Comparison of ENCODE assay signal across 8 cellular contexts in genomic region chr19:56252699-56253422, GRCh38. TPM values are rescaled to one million over a fixed set of nuclear protein-coding genes. Genes with fewer than 3 reads are reported as not detected.
DNase-seq lines count a peak whose midpoint lies in the region; ATAC-seq and TF ChIP-seq lines count a peak whose summit lies in the region.

No MANE protein-coding gene starts in this region.

- H3F3A ChIP-seq in Loucy (ENCODE audit: low read depth), result no peaks in the 10 kb centered on the region

- WGBS in heart right ventricle, 2 donors, result 32 to 37% methylated on average over 10 of the region's 10 CpGs

- H3K27me3 ChIP-seq in GM06990 (replicated peaks; ENCODE audit: control insufficient read depth, insufficient read depth, low read length), result no peaks in the 10 kb centered on the region
- no peaks in the 10 kb centered on the region for H3K27me3 ChIP-seq in Loucy (ENCODE audit: insufficient read depth, low read length, poor library complexity, severe bottlenecking)
- no peaks in the 10 kb centered on the region for H3K27me3 ChIP-seq in heart right ventricle

- intact Hi-C loops in heart right ventricle (cut with DNase I), result loop anchor here (1.0 to 10.0 kb wide), 9 partner anchors 79 to 176 kb away; no protein-coding TSS in a partner anchor

- H3K79me2 ChIP-seq in Loucy (ENCODE audit: insufficient read depth, low read length), result no peaks in the 10 kb centered on the region

- H3K27ac ChIP-seq in heart right ventricle, result no peak overlapping the region

- H2AFZ ChIP-seq in Loucy (ENCODE audit: low read length), result no peak overlapping the region

- no peaks in the 10 kb centered on the region for H3K36me3 Mint-ChIP-seq in activated naive CD8-positive, alpha-beta T cell treated with anti-CD3 and anti-CD28 coated beads, Interleukin-2, amount 50 U/mL, for 24 hours (ENCODE audit: low read depth)

- no peak overlapping the region for H3K27ac Mint-ChIP-seq in activated naive CD8-positive, alpha-beta T cell treated with anti-CD3 and anti-CD28 coated beads, Interleukin-2, amount 50 U/mL, for 24 hours

- H3K4me3 Mint-ChIP-seq in activated naive CD8-positive, alpha-beta T cell treated with anti-CD3 and anti-CD28 coated beads, Interleukin-2, amount 50 U/mL, for 24 hours, result no peak overlapping the region

- DNase-seq in GM06990 (ENCODE audit: extremely low read depth, insufficient read length) (peak; percentile 27), SW480 (ENCODE audit: low spot score) (peak; percentile 47), heart right ventricle (peak; percentile 57 to 85), retina (peak; percentile 81)
- DNase-seq in activated naive CD8-positive, alpha-beta T cell treated with anti-CD3 and anti-CD28 coated beads, Interleukin-2, amount 50 U/mL, for 24 hours, result peak; percentile 82

- TF ChIP-seq CTCF in GM06990 (IDR thresholded peaks at IDR 0.05; ENCODE audit: insufficient read depth, low read length, poor library complexity, severe bottlenecking) (peak; percentile 88), Loucy (conservative IDR thresholded peaks at IDR 0.05; ENCODE audit: low read length) (peak; percentile 85), heart right ventricle (IDR thresholded peaks at IDR 0.05) (peak; percentile 58 to 87 (median 79))

- H3K9me3 Mint-ChIP-seq in activated naive CD8-positive, alpha-beta T cell treated with anti-CD3 and anti-CD28 coated beads, Interleukin-2, amount 50 U/mL, for 24 hours, result no peaks in the 10 kb centered on the region

- no peaks in the 10 kb centered on the region for H3K9me3 ChIP-seq in Loucy (ENCODE audit: insufficient read depth, low read depth, low read length)
- H3K9me3 ChIP-seq in heart right ventricle, result no peaks in the 10 kb centered on the region

- peak; percentile 65 for ATAC-seq in activated naive CD8-positive, alpha-beta T cell treated with anti-CD3 and anti-CD28 coated beads, Interleukin-2, amount 50 U/mL, for 24 hours
- ATAC-seq in heart right ventricle, result peak; percentile 43 to 86 (median 76)
- no peak for ATAC-seq in GM21825 (IDR thresholded peaks at IDR 0.05; ENCODE audit: unreplicated experiment)
- ATAC-seq in HG02840 (IDR thresholded peaks at IDR 0.05; ENCODE audit: low FRiP score, unreplicated experiment), result no peak

- no peaks in the 10 kb centered on the region for H4K20me1 ChIP-seq in Loucy (ENCODE audit: insufficient read depth, low read length, poor library complexity, severe bottlenecking)

- no peaks in the 10 kb centered on the region for H3K9me2 ChIP-seq in Loucy (replicated peaks; ENCODE audit: low read depth, low read length)

- no peak overlapping the region for H3K4me2 ChIP-seq in Loucy (ENCODE audit: low read depth, low read length, poor library complexity, severe bottlenecking)

- no peaks in the 10 kb centered on the region for H3K4me1 Mint-ChIP-seq in activated naive CD8-positive, alpha-beta T cell treated with anti-CD3 and anti-CD28 coated beads, Interleukin-2, amount 50 U/mL, for 24 hours

- no peaks in the 10 kb centered on the region for H3K27me3 Mint-ChIP-seq in activated naive CD8-positive, alpha-beta T cell treated with anti-CD3 and anti-CD28 coated beads, Interleukin-2, amount 50 U/mL, for 24 hours

- no peak overlapping the region for H3K9ac ChIP-seq in Loucy (ENCODE audit: low read depth, low read length, poor library complexity, severe bottlenecking)

- H3K36me3 ChIP-seq in GM06990 (ENCODE audit: control insufficient read depth, insufficient read depth, low read length), result no peaks in the 10 kb centered on the region
- H3K36me3 ChIP-seq in Loucy (ENCODE audit: insufficient read depth, low read length), result no peaks in the 10 kb centered on the region
- H3K36me3 ChIP-seq in heart right ventricle, result no peaks in the 10 kb centered on the region

- H3K4me3 ChIP-seq in GM06990 (replicated peaks; ENCODE audit: low read depth, low read length) (no peak overlapping the region), Loucy (ENCODE audit: low read length, poor library complexity, severe bottlenecking) (no peak overlapping the region), heart right ventricle (no peak overlapping the region)

- H3K4me1 ChIP-seq in Loucy (ENCODE audit: insufficient read depth, low read length, poor library complexity, severe bottlenecking) (no peaks in the 10 kb centered on the region), heart right ventricle (peaks cover 0 to 4% (median 0%) of the 10 kb centered on the region in 9 donors)

RNA-seq across cellular contexts. Expression of gene EDDM13, which starts 19.7 kb away (rescaled TPM):
- under 1 TPM in 3 of 10 donors, not detected in 7; 0.50 to 0.87 (median 0.61) TPM for total RNA-seq in heart right ventricle
- polyA plus RNA-seq in heart right ventricle, result under 1 TPM in 1 of 2 donors, not detected in 1; 0.39 TPM

RNA-seq across cellular contexts. Expression of gene ZSCAN5C, which starts 50.8 kb away (rescaled TPM):
- total RNA-seq in heart right ventricle, result not detected
- polyA plus RNA-seq in heart right ventricle, result not detected

RNA-seq across cellular contexts. Expression of gene ZSCAN5B, which starts 55.3 kb away (rescaled TPM):
- not detected for total RNA-seq in heart right ventricle
- polyA plus RNA-seq in heart right ventricle, result under 1 TPM in 1 of 2 donors, not detected in 1; 0.06 TPM

Comparison
In these comparisons a context has a peak if more than half of its experiments do, and no peak if none do; other contexts are left out.
1. DNase-seq: peak in every context shown above with its lines; median percentile 82 in activated naive CD8-positive, alpha-beta T cell treated with anti-CD3 and anti-CD28 coated beads, Interleukin-2, amount 50 U/mL, for 24 hours; 81 in retina; 71 in heart right ventricle; 47 in SW480; 27 in GM06990.
2. ATAC-seq: peak in activated naive CD8-positive, alpha-beta T cell treated with anti-CD3 and anti-CD28 coated beads, Interleukin-2, amount 50 U/mL, for 24 hours (single experiment) and heart right ventricle (8 of 8); none in GM21825 (single experiment) and HG02840 (single experiment).
3. Peak in every context shown above with its lines, with median percentiles within 50 percentile points of each other: CTCF ChIP-seq.